24 cellular contexts compared by ENCODE assay signal in the genomic region with DNA sequence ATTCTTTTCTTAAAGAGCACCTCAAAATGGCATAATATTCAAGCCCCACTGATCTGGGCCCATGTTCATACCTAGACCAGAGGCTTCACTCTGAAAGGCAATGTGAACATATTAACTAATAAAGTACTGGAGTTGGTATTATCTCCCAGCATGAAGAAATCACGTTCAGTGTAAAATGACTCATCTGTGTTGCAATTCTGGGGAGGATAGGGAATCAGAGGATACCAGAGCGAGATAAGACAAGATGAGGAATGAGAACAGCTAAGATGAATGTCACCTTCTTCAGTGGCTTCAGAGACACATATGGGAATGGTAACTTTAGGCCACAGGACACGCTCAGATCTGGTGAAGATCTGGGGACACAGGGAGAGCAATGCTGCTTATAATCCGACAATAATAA.
DNase-seq lines count a peak whose midpoint lies in the region; ATAC-seq and TF ChIP-seq lines count a peak whose summit lies in the region.
"Had no signal": no experiment of that assay in that cellular context is flagged by ENCODE, and none has a peak within 500 bp of the region (broad histone marks: within the 10 kb centered on the region; RNA-seq: fewer than 3 reads in every experiment).

No MANE protein-coding gene starts in this region.

- ATAC-seq in foreskin keratinocyte (peak; percentile 72), PC-3 (no peak), left lung (no peak)
- ATAC-seq: heart right ventricle, WTC11 had no signal

- CTCF ChIA-PET in mammary epithelial cell (lab: Charles Lee; ENCODE audit: low non-redundant PET) (no interaction called here), PC-3 (lab: Charles Lee) (no interaction called here)

- no peak for TF ChIP-seq CTCF in mammary epithelial cell (conservative IDR thresholded peaks at IDR 0.05 in 1 of 2, IDR thresholded peaks at IDR 0.05 in 1 of 2; ENCODE audit: extremely low read depth in 1 of 2, insufficient read depth in 1 of 2, low read depth in 1 of 2, low read length in 2 of 2)
- TF ChIP-seq CTCF in breast epithelium (IDR thresholded peaks at IDR 0.05) = no peak
- no peak for TF ChIP-seq CTCF in foreskin keratinocyte (conservative IDR thresholded peaks at IDR 0.05)
- no peak for TF ChIP-seq CTCF in PC-3 (conservative IDR thresholded peaks at IDR 0.05; ENCODE audit: low read depth, low read length)
- TF ChIP-seq CTCF in left lung (IDR thresholded peaks at IDR 0.05) = no peak

- H3K9ac ChIP-seq in mammary epithelial cell (ENCODE audit: insufficient read depth, low read length) = no peak overlapping the region
- no peak overlapping the region for H3K9ac ChIP-seq in PC-3 (ENCODE audit: low read length)
- H3K9ac ChIP-seq: SK-N-SH had no signal

- no peaks in the 10 kb centered on the region for H3K36me3 ChIP-seq in mammary epithelial cell (ENCODE audit: insufficient read depth, low read length)
- no peaks in the 10 kb centered on the region for H3K36me3 ChIP-seq in breast epithelium
- no peaks in the 10 kb centered on the region for H3K36me3 ChIP-seq in PC-3 (ENCODE audit: low read depth, low read length)
- H3K36me3 ChIP-seq in left lung = no peaks in the 10 kb centered on the region
- H3K36me3 ChIP-seq: heart right ventricle, neutrophil, Peyer's patch, right atrium auricular region had no signal

- H3K9me2 ChIP-seq in PC-3 (replicated peaks; ENCODE audit: low read length) = no peaks in the 10 kb centered on the region
- H3K9me2 ChIP-seq: SK-N-SH had no signal

- BruUV-seq in mammary epithelial cell (replicated peaks; lab: Mats Ljungman, UMichigan) (no TSS peak), PC-3 (replicated peaks; lab: Mats Ljungman, UMichigan) (no TSS peak)

- WGBS in mammary epithelial cell (ENCODE audit: low coverage, missing lambda C conversion rate) = 50% methylated on average over 4 of the region's 4 CpGs

- H3K4me2 ChIP-seq in mammary epithelial cell (ENCODE audit: insufficient read depth, low read depth, low read length) (no peak overlapping the region), PC-3 (ENCODE audit: low read length) (no peak overlapping the region)
- H3K4me2 ChIP-seq: SK-N-SH had no signal

- no peaks in the 10 kb centered on the region for H3K79me2 ChIP-seq in mammary epithelial cell (ENCODE audit: insufficient read depth, low read length)
- H3K79me2 ChIP-seq in PC-3 (ENCODE audit: low read length) = no peaks in the 10 kb centered on the region

- H3K9me3 ChIP-seq in mammary epithelial cell (replicated peaks; ENCODE audit: insufficient read depth, low read length) (no peaks in the 10 kb centered on the region), breast epithelium (no peaks in the 10 kb centered on the region), PC-3 (ENCODE audit: low read length) (no peaks in the 10 kb centered on the region), left lung (no peaks in the 10 kb centered on the region)
- H3K9me3 ChIP-seq: heart right ventricle, neutrophil, Peyer's patch, right atrium auricular region, SK-N-SH had no signal

- H3K27ac ChIP-seq in mammary epithelial cell (ENCODE audit: insufficient read depth, low read depth, low read length) (no peak overlapping the region), breast epithelium (no peak overlapping the region), foreskin keratinocyte (no peak overlapping the region), PC-3 (ENCODE audit: low read length) (no peak overlapping the region), left lung (no peak overlapping the region)
- H3K27ac ChIP-seq: heart right ventricle, neutrophil, Peyer's patch, right atrium auricular region had no signal

- no peaks in the 10 kb centered on the region for H3F3A ChIP-seq in PC-3 (ENCODE audit: low read length, unreplicated experiment)

- H2AFZ ChIP-seq in mammary epithelial cell (ENCODE audit: low read depth, low read length) = no peak overlapping the region
- H2AFZ ChIP-seq in PC-3 (ENCODE audit: low read length) = no peak overlapping the region

- peak; percentile 21 for DNase-seq in mammary epithelial cell
- DNase-seq in breast epithelium (ENCODE audit: low spot score in 2 of 2) = no peak
- DNase-seq in amniotic epithelial cell (ENCODE audit: low read depth) = peak; percentile 41
- DNase-seq in foreskin keratinocyte = peak; percentile 35 to 60
- no peak for DNase-seq in PC-3
- DNase-seq in posterior vena cava (ENCODE audit: low spot score) = no peak
- no peak for DNase-seq in anterior cingulate cortex (lab: John Stamatoyannopoulos, UW)
- DNase-seq in left lung = no peak
- DNase-seq: 8988T; activated CD4-positive, alpha-beta T cell treated with anti-CD3 and anti-CD28 coated beads, Interleukin-2, amount 50 U/mL, for 48 hours; activated gamma-delta T cell treated with Interleukin-2 at 50 U/mL for 16 hours; activated T-cell treated with anti-CD3 and anti-CD28 coated beads for 4 hours; amniotic stem cell; C1 segment of cervical spinal cord; effector CD4-positive, alpha-beta T cell; heart right ventricle; NCI-H1048; NCI-H2081; NCI-H446; Peyer's patch; SK-N-SH had no signal

- POLR2A ChIA-PET in PC-3 (lab: Charles Lee; ENCODE audit: unreplicated experiment) = no interaction called here

- H4K20me1 ChIP-seq in mammary epithelial cell (ENCODE audit: insufficient read depth, low read length) = no peaks in the 10 kb centered on the region
- no peaks in the 10 kb centered on the region for H4K20me1 ChIP-seq in PC-3 (ENCODE audit: low read length)

- H3K27me3 ChIP-seq in mammary epithelial cell (ENCODE audit: insufficient read depth, low read length) = no peaks in the 10 kb centered on the region
- no peaks in the 10 kb centered on the region for H3K27me3 ChIP-seq in breast epithelium
- peaks cover 20% of the 10 kb centered on the region for H3K27me3 ChIP-seq in foreskin keratinocyte
- peaks cover 38% of the 10 kb centered on the region for H3K27me3 ChIP-seq in PC-3 (ENCODE audit: low read length)
- no peaks in the 10 kb centered on the region for H3K27me3 ChIP-seq in left lung
- H3K27me3 ChIP-seq: heart right ventricle, neutrophil, Peyer's patch, right atrium auricular region had no signal

- in situ Hi-C loops in mammary epithelial cell (cut with MboI; ENCODE audit: low sequenced_read_pairs in 2 of 2) = no loop called here

- dilution Hi-C loops in mammary epithelial cell (cut with HindIII; ENCODE audit: low sequenced_read_pairs) = no loop called here

- intact Hi-C loops in mammary epithelial cell (cut with micrococcal nuclease) = no loop called here
- intact Hi-C loops in breast epithelium (cut with DNase I; ENCODE audit: low total_unique reads) = no loop called here
- intact Hi-C loops in PC-3 (cut with micrococcal nuclease) = no loop called here
- intact Hi-C loops in posterior vena cava (cut with DNase I) = no loop called here
- intact Hi-C loops in left lung (cut with DNase I) = no loop called here

- no peak for TF ChIP-seq POLR2A in breast epithelium (IDR thresholded peaks at IDR 0.05)

- H3K4me3 ChIP-seq in mammary epithelial cell (replicated peaks in 1 of 3; ENCODE audit: insufficient read depth in 1 of 3, low read depth in 2 of 3, low read length in 3 of 3) = no peak overlapping the region
- H3K4me3 ChIP-seq in breast epithelium = no peak overlapping the region
- no peak overlapping the region for H3K4me3 ChIP-seq in PC-3 (ENCODE audit: low read length)
- H3K4me3 ChIP-seq in left lung = no peak overlapping the region
- H3K4me3 ChIP-seq: heart right ventricle, Peyer's patch, right atrium auricular region had no signal

- H3K4me1 ChIP-seq in mammary epithelial cell (ENCODE audit: insufficient read depth, low read length) = no peaks in the 10 kb centered on the region
- no peaks in the 10 kb centered on the region for H3K4me1 ChIP-seq in breast epithelium
- H3K4me1 ChIP-seq in foreskin keratinocyte = no peaks in the 10 kb centered on the region
- no peaks in the 10 kb centered on the region for H3K4me1 ChIP-seq in PC-3 (ENCODE audit: insufficient read depth, low read length)
- no peaks in the 10 kb centered on the region for H3K4me1 ChIP-seq in left lung
- H3K4me1 ChIP-seq: Peyer's patch had no signal

Comparison
In these comparisons a context has a peak if more than half of its experiments do, and no peak if none do; other contexts are left out.
1. DNase-seq: peak in mammary epithelial cell (single experiment), amniotic epithelial cell (single experiment) and foreskin keratinocyte (2 of 2); none in breast epithelium (0 of 2), PC-3 (single experiment), posterior vena cava (single experiment), anterior cingulate cortex (0 of 58) and left lung (0 of 2).